Comparison of ENCODE assay signal across 1 cellular context in genomic region chr19:10114651-10115391, GRCh38.
TF ChIP-seq lines count a peak whose summit lies in the region.

No MANE protein-coding gene starts in this region.

TF ChIP-seq in GM23338, 12 proteins besides CTCF, POLR2A, EP300 and RAD21:
- TF ChIP-seq ETS1 (IDR thresholded peaks at IDR 0.05) (no peak), POLR2AphosphoS5 (IDR thresholded peaks at IDR 0.05; ENCODE audit: low read depth) (no peak; the same call in 1 of the 2 replicates), NANOG (IDR thresholded peaks at IDR 0.05; ENCODE audit: borderline replicate concordance) (no peak), ZNF462 (CRISPR knock-in tag; IDR thresholded peaks at IDR 0.05) (no peak), JUNB (IDR thresholded peaks at IDR 0.05; ENCODE audit: unreplicated experiment) (no peak), ZNF114 (CRISPR knock-in tag; IDR thresholded peaks at IDR 0.05) (no peak), EZH2phosphoT487 (IDR thresholded peaks at IDR 0.05; ENCODE audit: unreplicated experiment) (no peak), STAT1 (IDR thresholded peaks at IDR 0.05; ENCODE audit: unreplicated experiment) (no peak), ZNF331 (CRISPR knock-in tag; IDR thresholded peaks at IDR 0.05; ENCODE audit: low read depth) (no peak)
